Comparison of ENCODE assay signal across 8 cellular contexts in genomic region chr17:17836250-17836817, GRCh38. TPM values are rescaled to one million over a fixed set of nuclear protein-coding genes. Genes with fewer than 3 reads are reported as not detected.
DNase-seq lines count a peak whose midpoint lies in the region; ATAC-seq and TF ChIP-seq lines count a peak whose summit lies in the region.

No MANE protein-coding gene starts in this region.

- no peaks in the 10 kb centered on the region for H3K9me3 Mint-ChIP-seq in naive B cell

- H4K20me1 ChIP-seq in DOHH2 (ENCODE audit: control insufficient read depth, insufficient read depth, low read depth, low read length) (peaks cover 8% of the 10 kb centered on the region; the same call in 1 of the 2 replicates), GM23248 (ENCODE audit: insufficient read depth) (no peaks in the 10 kb centered on the region), Karpas-422 (ENCODE audit: insufficient read depth, low read depth, low read length) (peaks cover 10% of the 10 kb centered on the region)

- H2AFZ ChIP-seq in GM23248 (peak overlapping the region; percentile 70; the same call in 1 of the 2 replicates), Karpas-422 (ENCODE audit: low read length) (no peak overlapping the region)

- DNase-seq in GM23248, result peak; percentile 97
- DNase-seq in Karpas-422, result peak; percentile 99
- peak; percentile 98 to 99 (median 99) for DNase-seq in Peyer's patch
- peak; percentile 95 for DNase-seq in activated T-helper 1 cell treated with anti-CD3 and anti-CD28 coated beads, Interleukin-2, amount 50 U/mL, for 16 hours (ENCODE audit: low read depth in 1 of 2, low spot score in 1 of 2)
- peak; percentile 90 for DNase-seq in fibroblast of gingiva (ENCODE audit: low read depth)
- peak; percentile 97 for DNase-seq in naive B cell
- peak; percentile 92 to 95 for DNase-seq in stimulated activated CD8-positive, alpha-beta memory T cell treated with anti-CD3 and anti-CD28 coated beads, Interleukin-7, amount 100 ng/mL, for 48 hours (ENCODE audit: extremely low read depth in 1 of 2, low read depth in 1 of 2)

- TF ChIP-seq POLR2A in Peyer's patch (IDR thresholded peaks at IDR 0.05), result peak; percentile 99 to 100

- H3K27ac ChIP-seq in DOHH2 (ENCODE audit: low read depth, low read length) (peak overlapping the region; percentile 81), GM23248 (peak overlapping the region; percentile 95), Karpas-422 (ENCODE audit: low read length) (peak overlapping the region; percentile 78), Peyer's patch (peak overlapping the region; percentile 95 to 100 (median 99))

- H3K9ac ChIP-seq in GM23248, result peak overlapping the region; percentile 93
- H3K9ac ChIP-seq in Karpas-422 (ENCODE audit: low read length), result peak overlapping the region; percentile 78

- peaks cover 69% of the 10 kb centered on the region for H3K79me2 ChIP-seq in DOHH2 (ENCODE audit: control insufficient read depth, low read length)
- H3K79me2 ChIP-seq in GM23248 (ENCODE audit: insufficient read depth), result peaks cover 44% of the 10 kb centered on the region
- peaks cover 45% of the 10 kb centered on the region for H3K79me2 ChIP-seq in Karpas-422 (ENCODE audit: low read length)

- H3K9me2 ChIP-seq in DOHH2 (replicated peaks; ENCODE audit: control insufficient read depth, low read length), result no peaks in the 10 kb centered on the region
- no peaks in the 10 kb centered on the region for H3K9me2 ChIP-seq in GM23248 (ENCODE audit: insufficient read depth)
- H3K9me2 ChIP-seq in Karpas-422 (replicated peaks; ENCODE audit: insufficient read depth, low read length), result no peaks in the 10 kb centered on the region

- H3K4me1 Mint-ChIP-seq in naive B cell, result peaks cover 41 to 73% (median 70%) of the 10 kb centered on the region in 3 donors

- in situ Hi-C loops in GM23248 (cut with MboI), result no loop called here

- H3K27me3 Mint-ChIP-seq in naive B cell, result no peaks in the 10 kb centered on the region

- H3K4me1 ChIP-seq in DOHH2 (ENCODE audit: control insufficient read depth, low read length) (peaks cover 79% of the 10 kb centered on the region), GM23248 (ENCODE audit: insufficient read depth) (peaks cover 37% of the 10 kb centered on the region), Karpas-422 (ENCODE audit: low read length) (peaks cover 69% of the 10 kb centered on the region), Peyer's patch (peaks cover 20 to 72% (median 35%) of the 10 kb centered on the region in 4 donors)

- peak; percentile 55 to 64 for ATAC-seq in naive B cell (ENCODE audit: low read depth in 2 of 2)

- peak overlapping the region; percentile 84 to 97 (median 92) for H3K4me3 Mint-ChIP-seq in naive B cell

- WGBS in GM23248 (ENCODE audit: low coverage in 1 of 2, low lambda C conversion rate in 2 of 2, missing lambda C conversion rate in 2 of 2), 2 experiments, result 1 to 3% methylated on average over 56 to 67 of the region's 69 CpGs

- H3K27ac Mint-ChIP-seq in naive B cell, result peak overlapping the region; percentile 87 to 100 (median 100)

- H3K36me3 Mint-ChIP-seq in naive B cell, result no peaks in the 10 kb centered on the region

- H3K9me3 ChIP-seq in DOHH2 (ENCODE audit: control insufficient read depth, insufficient read depth, low read length) (no peaks in the 10 kb centered on the region), GM23248 (ENCODE audit: low read depth) (no peaks in the 10 kb centered on the region), Karpas-422 (ENCODE audit: low read length) (no peaks in the 10 kb centered on the region), Peyer's patch (no peaks in the 10 kb centered on the region)

- H3F3A ChIP-seq in DOHH2 (ENCODE audit: control insufficient read depth, insufficient read depth) (peaks cover 21% of the 10 kb centered on the region), GM23248 (ENCODE audit: insufficient read depth) (peaks cover 34% of the 10 kb centered on the region)

- H3K27me3 ChIP-seq in DOHH2 (ENCODE audit: control insufficient read depth, low read length) (no peaks in the 10 kb centered on the region), GM23248 (replicated peaks; ENCODE audit: insufficient read depth) (no peaks in the 10 kb centered on the region), Karpas-422 (ENCODE audit: low read length) (no peaks in the 10 kb centered on the region), Peyer's patch (no peaks in the 10 kb centered on the region)

- H3K36me3 ChIP-seq in DOHH2 (ENCODE audit: control insufficient read depth, low read length), result peaks cover 45% of the 10 kb centered on the region
- H3K36me3 ChIP-seq in GM23248 (ENCODE audit: low read depth), result no peaks in the 10 kb centered on the region
- no peaks in the 10 kb centered on the region for H3K36me3 ChIP-seq in Karpas-422 (ENCODE audit: insufficient read depth, low read length)
- peaks cover 0 to 10% (median 0%) of the 10 kb centered on the region in 3 donors for H3K36me3 ChIP-seq in Peyer's patch

- peak overlapping the region; percentile 97 for H3K4me3 ChIP-seq in DOHH2 (ENCODE audit: low read length)
- H3K4me3 ChIP-seq in GM23248, result peak overlapping the region; percentile 79
- peak overlapping the region; percentile 80 for H3K4me3 ChIP-seq in Karpas-422 (ENCODE audit: low read length)
- H3K4me3 ChIP-seq in Peyer's patch, result peak overlapping the region; percentile 82 to 97 (median 90)

- H3K4me2 ChIP-seq in DOHH2 (ENCODE audit: low read length), result peak overlapping the region; percentile 99
- peak overlapping the region; percentile 86 for H3K4me2 ChIP-seq in GM23248 (ENCODE audit: unreplicated experiment)
- peak overlapping the region; percentile 88 for H3K4me2 ChIP-seq in Karpas-422 (ENCODE audit: low read depth, low read length, poor library complexity, severe bottlenecking)

- peak; percentile 15 for TF ChIP-seq CTCF in DOHH2 (IDR thresholded peaks at IDR 0.05; ENCODE audit: low read depth, low read length, poor library complexity, severe bottlenecking)
- peak in 1 of 6 experiments; percentile 16 for TF ChIP-seq CTCF in Peyer's patch (IDR thresholded peaks at IDR 0.05)

RNA-seq across cellular contexts. Expression of gene SREBF1, which starts 0.5 kb away (rescaled TPM):
- 34.4 and 36.2 TPM in 2 replicates for total RNA-seq in GM23248 (2014; rRNA removed; shearing (Covaris generic))
- 14.3 and 19.2 TPM in 2 replicates for polyA plus RNA-seq in GM23248 (2016; fragmentation: Nextera tagmentation; extraction: Ambion mirVana)
- 52.0 and 103 TPM in 2 replicates for total RNA-seq in Karpas-422 (2014; rRNA removed; shearing (Covaris generic); ENCODE audit: low replicate concordance)
- total RNA-seq in Peyer's patch, result 100 to 1,000 TPM; 118 to 226 (median 185) TPM
- 10 to 100 TPM in 1 of 6 donors, 1 to 10 TPM in 5; 4.8 to 10.0 (median 5.4) TPM for polyA plus RNA-seq in naive B cell (ENCODE audit: low read depth in 6 of 6)

Comparison
In these comparisons a context has a peak if more than half of its experiments do, and no peak if none do; other contexts are left out.
1. Peak in every context shown above with its lines: DNase-seq, ATAC-seq, H3K4me3 ChIP-seq and H3K27ac ChIP-seq.